In genomic region chr19:2012941-2013682, GRCh38 we compare ENCODE assay signal across 1 cellular context.
TF ChIP-seq lines count a peak whose summit lies in the region.

No MANE protein-coding gene starts in this region.

TF ChIP-seq in IMR-90, 13 proteins besides CTCF, POLR2A, EP300 and RAD21 (continued from another document):
- no peak for TF ChIP-seq MAZ (IDR thresholded peaks at IDR 0.05; ENCODE audit: borderline replicate concordance, low read depth, low read length)
TF ChIP-seq in IMR-90: peak in this region for 0.
